16 cellular contexts compared by ENCODE assay signal in the genomic region with DNA sequence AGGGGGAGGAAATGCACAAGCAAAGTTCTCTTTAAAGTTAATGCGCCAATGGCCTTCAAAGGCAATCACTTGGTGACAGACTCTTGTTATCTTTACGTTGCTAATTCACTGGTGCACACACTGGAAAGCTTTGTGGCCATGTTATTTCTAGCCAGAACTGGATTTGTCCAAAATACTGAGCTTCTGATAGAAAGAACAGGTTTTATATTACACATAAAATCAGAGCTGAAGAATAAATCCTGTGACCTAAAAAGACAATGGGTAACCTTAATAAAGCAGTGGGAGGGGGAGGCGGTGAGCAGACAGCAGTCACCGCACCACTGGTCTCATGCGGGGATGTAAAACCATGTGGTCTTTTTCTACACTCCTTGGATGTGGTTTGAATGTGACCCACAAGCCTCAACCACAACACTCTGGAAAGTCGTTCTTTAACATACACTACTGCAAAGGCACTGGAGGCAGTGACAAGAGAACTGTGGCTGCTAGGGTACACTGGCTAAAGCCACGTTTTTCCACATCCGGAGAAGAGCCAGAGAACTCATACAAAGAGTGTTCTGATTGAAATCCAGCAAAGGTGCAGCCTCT.
"Had no signal": no experiment of that assay in that cellular context is flagged by ENCODE, and none has a peak within 500 bp of the region (broad histone marks: within the 10 kb centered on the region; RNA-seq: fewer than 3 reads in every experiment).

No MANE protein-coding gene starts in this region.

- H3K9me3 Mint-ChIP-seq: activated T-helper 2 cell treated with anti-CD3 and anti-CD28 coated beads, Interferon-gamma antibody, Interleukin-2, Interleukin-4, amounts not matched to agents 10 μg/mL and 5 μg/mL and 100 μg/mL, durations not matched to agents 14 hours and 24 hours and 36 hours; dendritic cell treated with granulocyte-macrophage colony-stimulating factor and Interleukin-4, amounts not matched to agents 40 ng/mL and 50 ng/mL, for 4 days; endodermal cell; natural killer cell; stimulated activated effector memory CD8-positive, alpha-beta T cell treated with anti-CD3 and anti-CD28 coated beads, Interleukin-12 subunit alpha, Interleukin-12 subunit beta, amount 100 ng/mL, for 72 hours had no signal

- ATAC-seq: right cardiac atrium; stimulated activated effector memory CD8-positive, alpha-beta T cell treated with anti-CD3 and anti-CD28 coated beads, Interleukin-12 subunit alpha, Interleukin-12 subunit beta, amount 100 ng/mL, for 72 hours had no signal

- DNase-seq: activated CD4-positive, alpha-beta T cell treated with anti-CD3 and anti-CD28 coated beads for 48 hours; activated naive CD4-positive, alpha-beta T cell treated with anti-CD3 and anti-CD28 coated beads, Interleukin-2, amount 50 U/mL, for 16 hours; activated T-cell treated with anti-CD3 and anti-CD28 coated beads for 4 hours; cerebellar nuclear complex; endodermal cell; erythroblast; hypothalamus; natural killer cell; occipital lobe; right cardiac atrium; T1000; transverse colon had no signal

- H3K4me3 Mint-ChIP-seq: dendritic cell treated with granulocyte-macrophage colony-stimulating factor and Interleukin-4, amounts not matched to agents 40 ng/mL and 50 ng/mL, for 4 days; endodermal cell; natural killer cell; stimulated activated effector memory CD8-positive, alpha-beta T cell treated with anti-CD3 and anti-CD28 coated beads, Interleukin-12 subunit alpha, Interleukin-12 subunit beta, amount 100 ng/mL, for 72 hours had no signal

- H3K4me1 Mint-ChIP-seq: stimulated activated effector memory CD8-positive, alpha-beta T cell treated with anti-CD3 and anti-CD28 coated beads, Interleukin-12 subunit alpha, Interleukin-12 subunit beta, amount 100 ng/mL, for 72 hours had no signal

- H3K36me3 Mint-ChIP-seq: natural killer cell had no signal

- H3K27me3 Mint-ChIP-seq: dendritic cell treated with granulocyte-macrophage colony-stimulating factor and Interleukin-4, amounts not matched to agents 40 ng/mL and 50 ng/mL, for 4 days; progenitor cell of endocrine pancreas had no signal

- H3K27ac Mint-ChIP-seq: activated T-helper 2 cell treated with anti-CD3 and anti-CD28 coated beads, Interferon-gamma antibody, Interleukin-2, Interleukin-4, amounts not matched to agents 10 μg/mL and 5 μg/mL and 100 μg/mL, durations not matched to agents 14 hours and 24 hours and 36 hours; dendritic cell treated with granulocyte-macrophage colony-stimulating factor and Interleukin-4, amounts not matched to agents 40 ng/mL and 50 ng/mL, for 4 days; endodermal cell; natural killer cell; progenitor cell of endocrine pancreas; stimulated activated effector memory CD8-positive, alpha-beta T cell treated with anti-CD3 and anti-CD28 coated beads, Interleukin-12 subunit alpha, Interleukin-12 subunit beta, amount 100 ng/mL, for 72 hours had no signal
